ENCODE assay signal across 1 cellular context in the genomic region with DNA sequence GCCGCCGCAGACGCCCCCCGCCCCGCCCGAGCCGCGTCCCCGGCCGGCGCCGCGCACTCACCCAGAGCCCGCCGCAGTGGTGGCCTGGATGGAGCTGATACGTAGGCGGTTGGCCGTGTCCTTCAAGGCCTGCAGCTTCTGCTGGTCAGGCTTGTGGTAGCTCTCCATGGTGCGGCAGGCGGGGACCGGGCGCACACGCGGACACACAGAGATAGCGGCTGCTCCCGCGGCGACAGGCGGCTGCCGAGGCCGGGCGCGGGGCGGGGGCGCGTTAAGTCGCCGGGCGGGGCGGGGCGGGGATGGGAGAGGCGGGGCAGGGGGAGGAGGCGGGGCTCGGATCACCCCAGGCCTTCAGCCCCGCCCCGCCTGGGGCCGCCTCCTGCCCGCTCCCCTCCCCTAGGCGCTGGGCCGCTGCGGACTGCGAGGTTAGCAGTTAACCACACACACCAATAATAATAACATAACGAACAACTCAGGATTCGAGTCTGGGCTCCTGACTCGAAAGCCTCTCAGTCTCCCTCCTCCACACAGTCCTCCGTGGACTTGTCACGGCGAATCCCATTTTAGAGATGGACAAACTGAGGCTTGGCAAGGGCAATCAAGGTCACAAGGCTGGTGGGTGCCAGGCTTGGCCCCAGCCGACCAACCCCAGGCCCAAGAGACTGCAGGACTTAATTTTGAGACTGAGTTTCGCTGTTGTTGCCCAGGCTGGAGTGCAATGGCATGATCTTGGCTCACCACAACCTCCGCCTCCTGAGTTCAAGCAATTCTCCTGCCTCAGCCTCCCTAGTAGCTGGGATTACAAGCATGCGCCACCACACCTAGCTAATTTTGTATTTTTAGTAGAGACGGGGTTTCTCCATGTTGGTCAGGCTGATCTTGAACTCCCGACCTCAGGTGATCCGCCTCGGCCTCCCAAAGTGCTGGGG.
TF ChIP-seq lines count a peak whose summit lies in the region.

A gene with protein sequence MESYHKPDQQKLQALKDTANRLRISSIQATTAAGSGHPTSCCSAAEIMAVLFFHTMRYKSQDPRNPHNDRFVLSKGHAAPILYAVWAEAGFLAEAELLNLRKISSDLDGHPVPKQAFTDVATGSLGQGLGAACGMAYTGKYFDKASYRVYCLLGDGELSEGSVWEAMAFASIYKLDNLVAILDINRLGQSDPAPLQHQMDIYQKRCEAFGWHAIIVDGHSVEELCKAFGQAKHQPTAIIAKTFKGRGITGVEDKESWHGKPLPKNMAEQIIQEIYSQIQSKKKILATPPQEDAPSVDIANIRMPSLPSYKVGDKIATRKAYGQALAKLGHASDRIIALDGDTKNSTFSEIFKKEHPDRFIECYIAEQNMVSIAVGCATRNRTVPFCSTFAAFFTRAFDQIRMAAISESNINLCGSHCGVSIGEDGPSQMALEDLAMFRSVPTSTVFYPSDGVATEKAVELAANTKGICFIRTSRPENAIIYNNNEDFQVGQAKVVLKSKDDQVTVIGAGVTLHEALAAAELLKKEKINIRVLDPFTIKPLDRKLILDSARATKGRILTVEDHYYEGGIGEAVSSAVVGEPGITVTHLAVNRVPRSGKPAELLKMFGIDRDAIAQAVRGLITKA (minus strand): TSS at position 248 of the 929 bp plus-strand sequence. CDS start 80 bp downstream, at position 168.

TF ChIP-seq in GM23338, 12 proteins besides CTCF, POLR2A, EP300 and RAD21 (continued from another document):
- TF ChIP-seq, protein P1, sequence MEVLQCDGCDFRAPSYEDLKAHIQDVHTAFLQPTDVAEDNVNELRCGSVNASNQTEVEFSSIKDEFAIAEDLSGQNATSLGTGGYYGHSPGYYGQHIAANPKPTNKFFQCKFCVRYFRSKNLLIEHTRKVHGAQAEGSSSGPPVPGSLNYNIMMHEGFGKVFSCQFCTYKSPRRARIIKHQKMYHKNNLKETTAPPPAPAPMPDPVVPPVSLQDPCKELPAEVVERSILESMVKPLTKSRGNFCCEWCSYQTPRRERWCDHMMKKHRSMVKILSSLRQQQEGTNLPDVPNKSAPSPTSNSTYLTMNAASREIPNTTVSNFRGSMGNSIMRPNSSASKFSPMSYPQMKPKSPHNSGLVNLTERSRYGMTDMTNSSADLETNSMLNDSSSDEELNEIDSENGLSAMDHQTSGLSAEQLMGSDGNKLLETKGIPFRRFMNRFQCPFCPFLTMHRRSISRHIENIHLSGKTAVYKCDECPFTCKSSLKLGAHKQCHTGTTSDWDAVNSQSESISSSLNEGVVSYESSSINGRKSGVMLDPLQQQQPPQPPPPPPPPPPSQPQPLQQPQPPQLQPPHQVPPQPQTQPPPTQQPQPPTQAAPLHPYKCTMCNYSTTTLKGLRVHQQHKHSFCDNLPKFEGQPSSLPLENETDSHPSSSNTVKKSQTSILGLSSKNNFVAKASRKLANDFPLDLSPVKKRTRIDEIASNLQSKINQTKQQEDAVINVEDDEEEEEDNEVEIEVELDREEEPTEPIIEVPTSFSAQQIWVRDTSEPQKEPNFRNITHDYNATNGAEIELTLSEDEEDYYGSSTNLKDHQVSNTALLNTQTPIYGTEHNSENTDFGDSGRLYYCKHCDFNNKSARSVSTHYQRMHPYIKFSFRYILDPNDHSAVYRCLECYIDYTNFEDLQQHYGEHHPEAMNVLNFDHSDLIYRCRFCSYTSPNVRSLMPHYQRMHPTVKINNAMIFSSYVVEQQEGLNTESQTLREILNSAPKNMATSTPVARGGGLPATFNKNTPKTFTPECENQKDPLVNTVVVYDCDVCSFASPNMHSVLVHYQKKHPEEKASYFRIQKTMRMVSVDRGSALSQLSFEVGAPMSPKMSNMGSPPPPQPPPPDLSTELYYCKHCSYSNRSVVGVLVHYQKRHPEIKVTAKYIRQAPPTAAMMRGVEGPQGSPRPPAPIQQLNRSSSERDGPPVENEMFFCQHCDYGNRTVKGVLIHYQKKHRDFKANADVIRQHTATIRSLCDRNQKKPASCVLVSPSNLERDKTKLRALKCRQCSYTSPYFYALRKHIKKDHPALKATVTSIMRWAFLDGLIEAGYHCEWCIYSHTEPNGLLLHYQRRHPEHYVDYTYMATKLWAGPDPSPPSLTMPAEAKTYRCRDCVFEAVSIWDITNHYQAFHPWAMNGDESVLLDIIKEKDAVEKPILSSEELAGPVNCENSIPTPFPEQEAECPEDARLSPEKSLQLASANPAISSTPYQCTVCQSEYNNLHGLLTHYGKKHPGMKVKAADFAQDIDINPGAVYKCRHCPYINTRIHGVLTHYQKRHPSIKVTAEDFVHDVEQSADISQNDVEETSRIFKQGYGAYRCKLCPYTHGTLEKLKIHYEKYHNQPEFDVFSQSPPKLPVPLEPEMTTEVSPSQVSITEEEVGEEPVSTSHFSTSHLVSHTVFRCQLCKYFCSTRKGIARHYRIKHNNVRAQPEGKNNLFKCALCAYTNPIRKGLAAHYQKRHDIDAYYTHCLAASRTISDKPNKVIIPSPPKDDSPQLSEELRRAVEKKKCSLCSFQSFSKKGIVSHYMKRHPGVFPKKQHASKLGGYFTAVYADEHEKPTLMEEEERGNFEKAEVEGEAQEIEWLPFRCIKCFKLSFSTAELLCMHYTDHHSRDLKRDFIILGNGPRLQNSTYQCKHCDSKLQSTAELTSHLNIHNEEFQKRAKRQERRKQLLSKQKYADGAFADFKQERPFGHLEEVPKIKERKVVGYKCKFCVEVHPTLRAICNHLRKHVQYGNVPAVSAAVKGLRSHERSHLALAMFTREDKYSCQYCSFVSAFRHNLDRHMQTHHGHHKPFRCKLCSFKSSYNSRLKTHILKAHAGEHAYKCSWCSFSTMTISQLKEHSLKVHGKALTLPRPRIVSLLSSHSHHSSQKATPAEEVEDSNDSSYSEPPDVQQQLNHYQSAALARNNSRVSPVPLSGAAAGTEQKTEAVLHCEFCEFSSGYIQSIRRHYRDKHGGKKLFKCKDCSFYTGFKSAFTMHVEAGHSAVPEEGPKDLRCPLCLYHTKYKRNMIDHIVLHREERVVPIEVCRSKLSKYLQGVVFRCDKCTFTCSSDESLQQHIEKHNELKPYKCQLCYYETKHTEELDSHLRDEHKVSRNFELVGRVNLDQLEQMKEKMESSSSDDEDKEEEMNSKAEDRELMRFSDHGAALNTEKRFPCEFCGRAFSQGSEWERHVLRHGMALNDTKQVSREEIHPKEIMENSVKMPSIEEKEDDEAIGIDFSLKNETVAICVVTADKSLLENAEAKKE (CRISPR knock-in tag; IDR thresholded peaks at IDR 0.05): no peak
- TF ChIP-seq, protein P2, sequence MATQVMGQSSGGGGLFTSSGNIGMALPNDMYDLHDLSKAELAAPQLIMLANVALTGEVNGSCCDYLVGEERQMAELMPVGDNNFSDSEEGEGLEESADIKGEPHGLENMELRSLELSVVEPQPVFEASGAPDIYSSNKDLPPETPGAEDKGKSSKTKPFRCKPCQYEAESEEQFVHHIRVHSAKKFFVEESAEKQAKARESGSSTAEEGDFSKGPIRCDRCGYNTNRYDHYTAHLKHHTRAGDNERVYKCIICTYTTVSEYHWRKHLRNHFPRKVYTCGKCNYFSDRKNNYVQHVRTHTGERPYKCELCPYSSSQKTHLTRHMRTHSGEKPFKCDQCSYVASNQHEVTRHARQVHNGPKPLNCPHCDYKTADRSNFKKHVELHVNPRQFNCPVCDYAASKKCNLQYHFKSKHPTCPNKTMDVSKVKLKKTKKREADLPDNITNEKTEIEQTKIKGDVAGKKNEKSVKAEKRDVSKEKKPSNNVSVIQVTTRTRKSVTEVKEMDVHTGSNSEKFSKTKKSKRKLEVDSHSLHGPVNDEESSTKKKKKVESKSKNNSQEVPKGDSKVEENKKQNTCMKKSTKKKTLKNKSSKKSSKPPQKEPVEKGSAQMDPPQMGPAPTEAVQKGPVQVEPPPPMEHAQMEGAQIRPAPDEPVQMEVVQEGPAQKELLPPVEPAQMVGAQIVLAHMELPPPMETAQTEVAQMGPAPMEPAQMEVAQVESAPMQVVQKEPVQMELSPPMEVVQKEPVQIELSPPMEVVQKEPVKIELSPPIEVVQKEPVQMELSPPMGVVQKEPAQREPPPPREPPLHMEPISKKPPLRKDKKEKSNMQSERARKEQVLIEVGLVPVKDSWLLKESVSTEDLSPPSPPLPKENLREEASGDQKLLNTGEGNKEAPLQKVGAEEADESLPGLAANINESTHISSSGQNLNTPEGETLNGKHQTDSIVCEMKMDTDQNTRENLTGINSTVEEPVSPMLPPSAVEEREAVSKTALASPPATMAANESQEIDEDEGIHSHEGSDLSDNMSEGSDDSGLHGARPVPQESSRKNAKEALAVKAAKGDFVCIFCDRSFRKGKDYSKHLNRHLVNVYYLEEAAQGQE (IDR thresholded peaks at IDR 0.05; ENCODE audit: unreplicated experiment): peak; percentile 55
- TF ChIP-seq CREB1 (CRISPR knock-in tag; IDR thresholded peaks at IDR 0.05; ENCODE audit: low read depth) (no peak), EZH2phosphoT487 (IDR thresholded peaks at IDR 0.05; ENCODE audit: unreplicated experiment) (no peak), STAT1 (IDR thresholded peaks at IDR 0.05; ENCODE audit: unreplicated experiment) (no peak), ZNF331 (CRISPR knock-in tag; IDR thresholded peaks at IDR 0.05; ENCODE audit: low read depth) (no peak)
